ENCODE assay signal across 1 cellular context in genomic region chr17:67679721-67680120, GRCh38.
TF ChIP-seq lines count a peak whose summit lies in the region.

No MANE protein-coding gene starts in this region.

TF ChIP-seq in GM12878, 131 proteins besides CTCF, POLR2A, EP300 and RAD21 (continued from another document and continues in another):
- no peak for TF ChIP-seq BCL3 (IDR thresholded peaks at IDR 0.05; ENCODE audit: borderline replicate concordance, insufficient read depth, low read depth, low read length, poor library complexity, severe bottlenecking)
- TF ChIP-seq SUZ12 (IDR thresholded peaks at IDR 0.05; ENCODE audit: unreplicated experiment): no peak
- TF ChIP-seq, protein P1, sequence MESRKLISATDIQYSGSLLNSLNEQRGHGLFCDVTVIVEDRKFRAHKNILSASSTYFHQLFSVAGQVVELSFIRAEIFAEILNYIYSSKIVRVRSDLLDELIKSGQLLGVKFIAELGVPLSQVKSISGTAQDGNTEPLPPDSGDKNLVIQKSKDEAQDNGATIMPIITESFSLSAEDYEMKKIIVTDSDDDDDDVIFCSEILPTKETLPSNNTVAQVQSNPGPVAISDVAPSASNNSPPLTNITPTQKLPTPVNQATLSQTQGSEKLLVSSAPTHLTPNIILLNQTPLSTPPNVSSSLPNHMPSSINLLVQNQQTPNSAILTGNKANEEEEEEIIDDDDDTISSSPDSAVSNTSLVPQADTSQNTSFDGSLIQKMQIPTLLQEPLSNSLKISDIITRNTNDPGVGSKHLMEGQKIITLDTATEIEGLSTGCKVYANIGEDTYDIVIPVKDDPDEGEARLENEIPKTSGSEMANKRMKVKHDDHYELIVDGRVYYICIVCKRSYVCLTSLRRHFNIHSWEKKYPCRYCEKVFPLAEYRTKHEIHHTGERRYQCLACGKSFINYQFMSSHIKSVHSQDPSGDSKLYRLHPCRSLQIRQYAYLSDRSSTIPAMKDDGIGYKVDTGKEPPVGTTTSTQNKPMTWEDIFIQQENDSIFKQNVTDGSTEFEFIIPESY (IDR thresholded peaks at IDR 0.05): no peak
- TF ChIP-seq SP1 (IDR thresholded peaks at IDR 0.05; ENCODE audit: low read depth, low read length): no peak
- peak; percentile 86; the same call in 1 of the 2 replicates for TF ChIP-seq MEF2A (IDR thresholded peaks at IDR 0.05; ENCODE audit: insufficient read depth, low read depth, low read length)
- TF ChIP-seq KLF5 (IDR thresholded peaks at IDR 0.05; ENCODE audit: partially characterized antibody): no peak
- TF ChIP-seq POLR2AphosphoS5 (IDR thresholded peaks at IDR 0.05; ENCODE audit: low read length): no peak
- TF ChIP-seq, protein P2, sequence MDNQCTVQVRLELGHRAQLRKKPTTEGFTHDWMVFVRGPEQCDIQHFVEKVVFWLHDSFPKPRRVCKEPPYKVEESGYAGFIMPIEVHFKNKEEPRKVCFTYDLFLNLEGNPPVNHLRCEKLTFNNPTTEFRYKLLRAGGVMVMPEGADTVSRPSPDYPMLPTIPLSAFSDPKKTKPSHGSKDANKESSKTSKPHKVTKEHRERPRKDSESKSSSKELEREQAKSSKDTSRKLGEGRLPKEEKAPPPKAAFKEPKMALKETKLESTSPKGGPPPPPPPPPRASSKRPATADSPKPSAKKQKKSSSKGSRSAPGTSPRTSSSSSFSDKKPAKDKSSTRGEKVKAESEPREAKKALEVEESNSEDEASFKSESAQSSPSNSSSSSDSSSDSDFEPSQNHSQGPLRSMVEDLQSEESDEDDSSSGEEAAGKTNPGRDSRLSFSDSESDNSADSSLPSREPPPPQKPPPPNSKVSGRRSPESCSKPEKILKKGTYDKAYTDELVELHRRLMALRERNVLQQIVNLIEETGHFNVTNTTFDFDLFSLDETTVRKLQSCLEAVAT (IDR thresholded peaks at IDR 0.05): no peak
- TF ChIP-seq, protein P3, sequence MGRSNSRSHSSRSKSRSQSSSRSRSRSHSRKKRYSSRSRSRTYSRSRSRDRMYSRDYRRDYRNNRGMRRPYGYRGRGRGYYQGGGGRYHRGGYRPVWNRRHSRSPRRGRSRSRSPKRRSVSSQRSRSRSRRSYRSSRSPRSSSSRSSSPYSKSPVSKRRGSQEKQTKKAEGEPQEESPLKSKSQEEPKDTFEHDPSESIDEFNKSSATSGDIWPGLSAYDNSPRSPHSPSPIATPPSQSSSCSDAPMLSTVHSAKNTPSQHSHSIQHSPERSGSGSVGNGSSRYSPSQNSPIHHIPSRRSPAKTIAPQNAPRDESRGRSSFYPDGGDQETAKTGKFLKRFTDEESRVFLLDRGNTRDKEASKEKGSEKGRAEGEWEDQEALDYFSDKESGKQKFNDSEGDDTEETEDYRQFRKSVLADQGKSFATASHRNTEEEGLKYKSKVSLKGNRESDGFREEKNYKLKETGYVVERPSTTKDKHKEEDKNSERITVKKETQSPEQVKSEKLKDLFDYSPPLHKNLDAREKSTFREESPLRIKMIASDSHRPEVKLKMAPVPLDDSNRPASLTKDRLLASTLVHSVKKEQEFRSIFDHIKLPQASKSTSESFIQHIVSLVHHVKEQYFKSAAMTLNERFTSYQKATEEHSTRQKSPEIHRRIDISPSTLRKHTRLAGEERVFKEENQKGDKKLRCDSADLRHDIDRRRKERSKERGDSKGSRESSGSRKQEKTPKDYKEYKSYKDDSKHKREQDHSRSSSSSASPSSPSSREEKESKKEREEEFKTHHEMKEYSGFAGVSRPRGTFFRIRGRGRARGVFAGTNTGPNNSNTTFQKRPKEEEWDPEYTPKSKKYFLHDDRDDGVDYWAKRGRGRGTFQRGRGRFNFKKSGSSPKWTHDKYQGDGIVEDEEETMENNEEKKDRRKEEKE (IDR thresholded peaks at IDR 0.05): no peak
- no peak for TF ChIP-seq TCF12 (IDR thresholded peaks at IDR 0.05; ENCODE audit: low read depth, low read length)
- no peak for TF ChIP-seq ASH2L (IDR thresholded peaks at IDR 0.05; ENCODE audit: borderline replicate concordance, low read depth)
- TF ChIP-seq NFXL1 (IDR thresholded peaks at IDR 0.05; ENCODE audit: borderline replicate concordance): no peak
- no peak for TF ChIP-seq SREBF2 (IDR thresholded peaks at IDR 0.05; ENCODE audit: low read length)
- TF ChIP-seq SREBF1 (IDR thresholded peaks at IDR 0.05; ENCODE audit: low read length): no peak
- TF ChIP-seq, protein P4, sequence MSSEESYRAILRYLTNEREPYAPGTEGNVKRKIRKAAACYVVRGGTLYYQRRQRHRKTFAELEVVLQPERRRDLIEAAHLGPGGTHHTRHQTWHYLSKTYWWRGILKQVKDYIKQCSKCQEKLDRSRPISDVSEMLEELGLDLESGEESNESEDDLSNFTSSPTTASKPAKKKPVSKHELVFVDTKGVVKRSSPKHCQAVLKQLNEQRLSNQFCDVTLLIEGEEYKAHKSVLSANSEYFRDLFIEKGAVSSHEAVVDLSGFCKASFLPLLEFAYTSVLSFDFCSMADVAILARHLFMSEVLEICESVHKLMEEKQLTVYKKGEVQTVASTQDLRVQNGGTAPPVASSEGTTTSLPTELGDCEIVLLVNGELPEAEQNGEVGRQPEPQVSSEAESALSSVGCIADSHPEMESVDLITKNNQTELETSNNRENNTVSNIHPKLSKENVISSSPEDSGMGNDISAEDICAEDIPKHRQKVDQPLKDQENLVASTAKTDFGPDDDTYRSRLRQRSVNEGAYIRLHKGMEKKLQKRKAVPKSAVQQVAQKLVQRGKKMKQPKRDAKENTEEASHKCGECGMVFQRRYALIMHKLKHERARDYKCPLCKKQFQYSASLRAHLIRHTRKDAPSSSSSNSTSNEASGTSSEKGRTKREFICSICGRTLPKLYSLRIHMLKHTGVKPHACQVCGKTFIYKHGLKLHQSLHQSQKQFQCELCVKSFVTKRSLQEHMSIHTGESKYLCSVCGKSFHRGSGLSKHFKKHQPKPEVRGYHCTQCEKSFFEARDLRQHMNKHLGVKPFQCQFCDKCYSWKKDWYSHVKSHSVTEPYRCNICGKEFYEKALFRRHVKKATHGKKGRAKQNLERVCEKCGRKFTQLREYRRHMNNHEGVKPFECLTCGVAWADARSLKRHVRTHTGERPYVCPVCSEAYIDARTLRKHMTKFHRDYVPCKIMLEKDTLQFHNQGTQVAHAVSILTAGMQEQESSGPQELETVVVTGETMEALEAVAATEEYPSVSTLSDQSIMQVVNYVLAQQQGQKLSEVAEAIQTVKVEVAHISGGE (CRISPR knock-in tag; IDR thresholded peaks at IDR 0.05): no peak
- no peak for TF ChIP-seq CUX1 (IDR thresholded peaks at IDR 0.05; ENCODE audit: insufficient replicate concordance, low read depth, low read length)
- no peak for TF ChIP-seq GATAD2B (conservative IDR thresholded peaks at IDR 0.05; ENCODE audit: low read depth)
- TF ChIP-seq, protein P5, sequence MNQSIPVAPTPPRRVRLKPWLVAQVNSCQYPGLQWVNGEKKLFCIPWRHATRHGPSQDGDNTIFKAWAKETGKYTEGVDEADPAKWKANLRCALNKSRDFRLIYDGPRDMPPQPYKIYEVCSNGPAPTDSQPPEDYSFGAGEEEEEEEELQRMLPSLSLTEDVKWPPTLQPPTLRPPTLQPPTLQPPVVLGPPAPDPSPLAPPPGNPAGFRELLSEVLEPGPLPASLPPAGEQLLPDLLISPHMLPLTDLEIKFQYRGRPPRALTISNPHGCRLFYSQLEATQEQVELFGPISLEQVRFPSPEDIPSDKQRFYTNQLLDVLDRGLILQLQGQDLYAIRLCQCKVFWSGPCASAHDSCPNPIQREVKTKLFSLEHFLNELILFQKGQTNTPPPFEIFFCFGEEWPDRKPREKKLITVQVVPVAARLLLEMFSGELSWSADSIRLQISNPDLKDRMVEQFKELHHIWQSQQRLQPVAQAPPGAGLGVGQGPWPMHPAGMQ (IDR thresholded peaks at IDR 0.05; ENCODE audit: borderline replicate concordance): no peak
- TF ChIP-seq HCFC1 (IDR thresholded peaks at IDR 0.05; ENCODE audit: low read length): no peak
- TF ChIP-seq MTA2 (IDR thresholded peaks at IDR 0.05; ENCODE audit: low read depth): no peak
- TF ChIP-seq STAT1 (conservative IDR thresholded peaks at IDR 0.05): no peak
- TF ChIP-seq TARDBP (IDR thresholded peaks at IDR 0.05; ENCODE audit: borderline replicate concordance): no peak
- TF ChIP-seq SKIL (IDR thresholded peaks at IDR 0.05; ENCODE audit: low read depth, poor library complexity, severe bottlenecking): no peak
- no peak for TF ChIP-seq NFYA (IDR thresholded peaks at IDR 0.05; ENCODE audit: borderline replicate concordance, low read depth, low read length)
- TF ChIP-seq FOXM1 (IDR thresholded peaks at IDR 0.05; ENCODE audit: low read depth, low read length): 0 out of 2 replicates have a peak, but pooled peaks have one; percentile 8
- peak; percentile 14; the same call in 1 of the 2 replicates for TF ChIP-seq SMC3 (IDR thresholded peaks at IDR 0.05; ENCODE audit: borderline replicate concordance, low read length)
- TF ChIP-seq TAF1 (IDR thresholded peaks at IDR 0.05; ENCODE audit: borderline replicate concordance, low read depth, low read length): no peak
- TF ChIP-seq ZBED1 (IDR thresholded peaks at IDR 0.05; ENCODE audit: borderline replicate concordance): no peak
- TF ChIP-seq MAX (IDR thresholded peaks at IDR 0.05; ENCODE audit: low read depth, low read length): no peak
- TF ChIP-seq, protein P6, sequence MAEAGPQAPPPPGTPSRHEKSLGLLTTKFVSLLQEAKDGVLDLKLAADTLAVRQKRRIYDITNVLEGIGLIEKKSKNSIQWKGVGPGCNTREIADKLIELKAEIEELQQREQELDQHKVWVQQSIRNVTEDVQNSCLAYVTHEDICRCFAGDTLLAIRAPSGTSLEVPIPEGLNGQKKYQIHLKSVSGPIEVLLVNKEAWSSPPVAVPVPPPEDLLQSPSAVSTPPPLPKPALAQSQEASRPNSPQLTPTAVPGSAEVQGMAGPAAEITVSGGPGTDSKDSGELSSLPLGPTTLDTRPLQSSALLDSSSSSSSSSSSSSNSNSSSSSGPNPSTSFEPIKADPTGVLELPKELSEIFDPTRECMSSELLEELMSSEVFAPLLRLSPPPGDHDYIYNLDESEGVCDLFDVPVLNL (IDR thresholded peaks at IDR 0.05; ENCODE audit: low read depth, low read length): no peak
- no peak for TF ChIP-seq IRF3 (IDR thresholded peaks at IDR 0.05)
- no peak for TF ChIP-seq BACH1 (IDR thresholded peaks at IDR 0.05; ENCODE audit: borderline replicate concordance)
- no peak for TF ChIP-seq SIN3A (IDR thresholded peaks at IDR 0.05; ENCODE audit: low read depth, low read length)
- no peak for TF ChIP-seq NBN (IDR thresholded peaks at IDR 0.05)
- no peak for TF ChIP-seq IRF4 (IDR thresholded peaks at IDR 0.05; ENCODE audit: low read depth, low read length)
